1 cellular context compared by ENCODE assay signal in the genomic region with DNA sequence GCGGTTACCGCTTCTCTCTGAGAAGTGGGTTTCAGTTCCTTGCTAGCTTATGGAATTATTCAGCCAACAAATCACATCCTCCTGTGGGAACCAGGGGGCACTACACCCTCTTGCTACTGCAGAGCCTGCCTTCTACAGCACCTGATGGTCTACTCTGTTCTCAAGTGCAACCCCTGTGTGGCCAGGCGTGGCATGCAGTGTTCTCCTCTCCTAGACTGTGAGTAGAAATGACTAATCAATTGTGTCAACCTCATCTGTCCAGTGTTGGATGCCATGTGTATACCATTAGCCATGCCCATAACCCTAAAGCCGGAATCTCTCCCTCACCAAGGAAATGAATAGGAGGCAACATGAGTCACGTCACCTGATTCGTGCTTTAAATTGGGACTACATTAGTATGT.
TF ChIP-seq lines count a peak whose summit lies in the region.

No MANE protein-coding gene starts in this region.

TF ChIP-seq in H1, 55 proteins besides CTCF, POLR2A, EP300 and RAD21:
- TF ChIP-seq CHD7 (IDR thresholded peaks at IDR 0.05; ENCODE audit: insufficient replicate concordance, low read length) = no peak
- TF ChIP-seq TBP (IDR thresholded peaks at IDR 0.05; ENCODE audit: low read depth, low read length) = no peak
- no peak for TF ChIP-seq CEBPB (IDR thresholded peaks at IDR 0.05; ENCODE audit: low read depth, low read length)
- TF ChIP-seq FOSL1 (IDR thresholded peaks at IDR 0.05; ENCODE audit: insufficient read depth, low read depth, low read length) = no peak
- TF ChIP-seq ATF3 (IDR thresholded peaks at IDR 0.05; ENCODE audit: insufficient read depth, low read depth, low read length) = no peak
- no peak for TF ChIP-seq PHF8 (conservative IDR thresholded peaks at IDR 0.05; ENCODE audit: low read depth, low read length)
- no peak for TF ChIP-seq JUND (IDR thresholded peaks at IDR 0.05; ENCODE audit: low read length)
- TF ChIP-seq, protein P1, sequence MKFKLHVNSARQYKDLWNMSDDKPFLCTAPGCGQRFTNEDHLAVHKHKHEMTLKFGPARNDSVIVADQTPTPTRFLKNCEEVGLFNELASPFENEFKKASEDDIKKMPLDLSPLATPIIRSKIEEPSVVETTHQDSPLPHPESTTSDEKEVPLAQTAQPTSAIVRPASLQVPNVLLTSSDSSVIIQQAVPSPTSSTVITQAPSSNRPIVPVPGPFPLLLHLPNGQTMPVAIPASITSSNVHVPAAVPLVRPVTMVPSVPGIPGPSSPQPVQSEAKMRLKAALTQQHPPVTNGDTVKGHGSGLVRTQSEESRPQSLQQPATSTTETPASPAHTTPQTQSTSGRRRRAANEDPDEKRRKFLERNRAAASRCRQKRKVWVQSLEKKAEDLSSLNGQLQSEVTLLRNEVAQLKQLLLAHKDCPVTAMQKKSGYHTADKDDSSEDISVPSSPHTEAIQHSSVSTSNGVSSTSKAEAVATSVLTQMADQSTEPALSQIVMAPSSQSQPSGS (IDR thresholded peaks at IDR 0.05; ENCODE audit: low read length) = no peak
- no peak for TF ChIP-seq TEAD4 (IDR thresholded peaks at IDR 0.05; ENCODE audit: low read depth, low read length)
- no peak for TF ChIP-seq TAF1 (IDR thresholded peaks at IDR 0.05; ENCODE audit: low read depth, low read length)
- TF ChIP-seq CTBP2 (IDR thresholded peaks at IDR 0.05; ENCODE audit: borderline replicate concordance, insufficient read depth, insufficient read length, low read length) = no peak
- no peak for TF ChIP-seq CHD1 (IDR thresholded peaks at IDR 0.05; ENCODE audit: low read depth, low read length)
- TF ChIP-seq, protein P2, sequence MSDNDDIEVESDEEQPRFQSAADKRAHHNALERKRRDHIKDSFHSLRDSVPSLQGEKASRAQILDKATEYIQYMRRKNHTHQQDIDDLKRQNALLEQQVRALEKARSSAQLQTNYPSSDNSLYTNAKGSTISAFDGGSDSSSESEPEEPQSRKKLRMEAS (IDR thresholded peaks at IDR 0.05) = no peak
- no peak for TF ChIP-seq HDAC6 (IDR thresholded peaks at IDR 0.05; ENCODE audit: low read depth, low read length)
- TF ChIP-seq CBX8 (IDR thresholded peaks at IDR 0.05; ENCODE audit: borderline replicate concordance, low read depth, low read length) = no peak
- TF ChIP-seq NANOG (IDR thresholded peaks at IDR 0.05; ENCODE audit: insufficient read depth, low read depth, low read length, poor library complexity, severe bottlenecking) = no peak
- TF ChIP-seq EGR1 (IDR thresholded peaks at IDR 0.05; ENCODE audit: borderline replicate concordance, low read depth, low read length) = no peak
- no peak for TF ChIP-seq RXRA (IDR thresholded peaks at IDR 0.05; ENCODE audit: insufficient read depth, low read depth, low read length)
- TF ChIP-seq GTF2F1 (IDR thresholded peaks at IDR 0.05; ENCODE audit: borderline replicate concordance, low read depth, low read length) = no peak
TF ChIP-seq in H1: peak in this region for 0.
